8 cellular contexts compared by ENCODE assay signal in genomic region chr14:52067873-52068740, GRCh38. TPM values are rescaled to one million over a fixed set of nuclear protein-coding genes. Genes with fewer than 3 reads are reported as not detected.
DNase-seq lines count a peak whose midpoint lies in the region; ATAC-seq and TF ChIP-seq lines count a peak whose summit lies in the region.

No MANE protein-coding gene starts in this region.

- CTCF ChIA-PET in HEK293T (lab: Yijun Ruan, JAX) = interaction anchor here (0.6 to 0.9 kb wide), 2 partner anchors 18 to 22 kb away, joined by 3 to 5 read pairs; no protein-coding TSS in a partner anchor

- peaks cover 34% of the 10 kb centered on the region for H3K27me3 Mint-ChIP-seq in activated naive CD4-positive, alpha-beta T cell treated with anti-CD3 and anti-CD28 coated beads, Interleukin-2, amount 50 U/mL, for 24 hours

- H3K27me3 ChIP-seq in ACC112 (ENCODE audit: insufficient read depth, low read length) (no peaks in the 10 kb centered on the region), iPS DF 6.9 (ENCODE audit: control insufficient read depth, insufficient read depth, low read length) (peaks cover 15% of the 10 kb centered on the region; the same call in 1 of the 2 replicates), gastrocnemius medialis (peaks cover 11 to 37% (median 29%) of the 10 kb centered on the region in 3 donors)

- H3K4me3 Mint-ChIP-seq in activated naive CD4-positive, alpha-beta T cell treated with anti-CD3 and anti-CD28 coated beads, Interleukin-2, amount 50 U/mL, for 24 hours = peak overlapping the region; percentile 61

- H3K4me3 ChIP-seq in ACC112 (ENCODE audit: low read depth, low read length) (peak overlapping the region; percentile 94), iPS DF 6.9 (ENCODE audit: low read length) (peak overlapping the region; percentile 84; the same call in 1 of the 2 replicates), gastrocnemius medialis (peak overlapping the region; percentile 65 to 69 (median 68))

- H3K4me1 ChIP-seq in ACC112 (ENCODE audit: control insufficient read depth, insufficient read depth, low read length, unreplicated experiment) (peaks cover 57% of the 10 kb centered on the region), iPS DF 6.9 (ENCODE audit: control insufficient read depth, insufficient read depth, low read length) (0 out of 2 replicates have a peak, but pooled peaks cover under 1% of the 10 kb centered on the region), gastrocnemius medialis (peaks cover 0 to 14% of the 10 kb centered on the region in 2 donors)

- no peaks in the 10 kb centered on the region for H3K9me3 Mint-ChIP-seq in activated naive CD4-positive, alpha-beta T cell treated with anti-CD3 and anti-CD28 coated beads, Interleukin-2, amount 50 U/mL, for 24 hours

- no peaks in the 10 kb centered on the region for H3K36me3 Mint-ChIP-seq in activated naive CD4-positive, alpha-beta T cell treated with anti-CD3 and anti-CD28 coated beads, Interleukin-2, amount 50 U/mL, for 24 hours

- WGBS in iPS DF 6.9 (ENCODE audit: insufficient coverage, insufficient read length) = no CpG with 5 or more reads among the region's 56 CpGs

- H3K36me3 ChIP-seq in ACC112 (ENCODE audit: insufficient read depth, low read length) (peaks cover 21% of the 10 kb centered on the region), iPS DF 6.9 (ENCODE audit: control insufficient read depth, insufficient read depth, low read length) (no peaks in the 10 kb centered on the region), gastrocnemius medialis (no peaks in the 10 kb centered on the region)

- POLR2A ChIA-PET in HEK293T (lab: Yijun Ruan, JAX) = interaction anchor here (0.9 to 2.2 kb wide), 10 partner anchors 8 to 78 kb away, joined by 3 to 14 read pairs (median 4); partner anchors contain the start of gene RTRAF

- H3K27ac ChIP-seq in ACC112 (ENCODE audit: low read depth, low read length) = peak overlapping the region; percentile 84
- no peak overlapping the region for H3K27ac ChIP-seq in iPS DF 6.9 (ENCODE audit: low read length)
- peak overlapping the region; percentile 60 to 74 (median 72) for H3K27ac ChIP-seq in gastrocnemius medialis

- ATAC-seq in gastrocnemius medialis = peak in 1 of 2 donors; percentile 32
- no peak for ATAC-seq in GM18868 (IDR thresholded peaks at IDR 0.05; ENCODE audit: unreplicated experiment)

- TF ChIP-seq POLR2A in gastrocnemius medialis (IDR thresholded peaks at IDR 0.05) = no peak

- intact Hi-C loops in gastrocnemius medialis (cut with DNase I; ENCODE audit: low total_unique reads) = loop anchor here (5.0 kb wide), 1 partner anchor 51 kb away; no protein-coding TSS in a partner anchor

- peaks cover 12% of the 10 kb centered on the region for H3K4me1 Mint-ChIP-seq in activated naive CD4-positive, alpha-beta T cell treated with anti-CD3 and anti-CD28 coated beads, Interleukin-2, amount 50 U/mL, for 24 hours

- H2AFZ ChIP-seq in ACC112 (ENCODE audit: low read length, unreplicated experiment) = peak overlapping the region; percentile 36

- H3K79me2 ChIP-seq in ACC112 (ENCODE audit: control insufficient read depth, insufficient read depth, low read length, unreplicated experiment) = peaks cover 48% of the 10 kb centered on the region

- in situ Hi-C loops in gastrocnemius medialis (cut with MboI; ENCODE audit: low sequenced_read_pairs in 4 of 4) = no loop called here

- H3K27ac Mint-ChIP-seq in activated naive CD4-positive, alpha-beta T cell treated with anti-CD3 and anti-CD28 coated beads, Interleukin-2, amount 50 U/mL, for 24 hours = no peak overlapping the region

- TF ChIP-seq CTCF in gastrocnemius medialis (IDR thresholded peaks at IDR 0.05 in 4 of 5, conservative IDR thresholded peaks at IDR 0.05 in 1 of 5) = no peak

- peak; percentile 47 for DNase-seq in HEK293T (ENCODE audit: extremely low spot score)
- DNase-seq in iPS DF 6.9 (ENCODE audit: low read depth, low spot score) = no peak
- no peak for DNase-seq in gastrocnemius medialis
- no peak for DNase-seq in RKO (ENCODE audit: low spot score)
- no peak for DNase-seq in CD1c-positive myeloid dendritic cell (ENCODE audit: extremely low spot score)

- H3K9me3 ChIP-seq in iPS DF 6.9 (ENCODE audit: control insufficient read depth, insufficient read depth, low read length) (no peaks in the 10 kb centered on the region), gastrocnemius medialis (no peaks in the 10 kb centered on the region)

TF ChIP-seq in HEK293T, 16 proteins besides CTCF, POLR2A, EP300 and RAD21:
- TF ChIP-seq SP1 (IDR thresholded peaks at IDR 0.05) (no peak), FOXK2 (IDR thresholded peaks at IDR 0.05) (no peak), CTBP1 (IDR thresholded peaks at IDR 0.05; ENCODE audit: borderline replicate concordance) (no peak), FOXM1 (IDR thresholded peaks at IDR 0.05; ENCODE audit: borderline replicate concordance) (no peak), SUZ12 (IDR thresholded peaks at IDR 0.05) (no peak), L3MBTL2 (conservative IDR thresholded peaks at IDR 0.05) (no peak), LEF1 (IDR thresholded peaks at IDR 0.05; ENCODE audit: borderline replicate concordance) (no peak), FOXA1 (IDR thresholded peaks at IDR 0.05) (no peak), ZNF384 (IDR thresholded peaks at IDR 0.05) (no peak), TARDBP (IDR thresholded peaks at IDR 0.05) (no peak), ELF4 (IDR thresholded peaks at IDR 0.05) (no peak), ARNT (IDR thresholded peaks at IDR 0.05) (no peak)
- TF ChIP-seq, protein P1, sequence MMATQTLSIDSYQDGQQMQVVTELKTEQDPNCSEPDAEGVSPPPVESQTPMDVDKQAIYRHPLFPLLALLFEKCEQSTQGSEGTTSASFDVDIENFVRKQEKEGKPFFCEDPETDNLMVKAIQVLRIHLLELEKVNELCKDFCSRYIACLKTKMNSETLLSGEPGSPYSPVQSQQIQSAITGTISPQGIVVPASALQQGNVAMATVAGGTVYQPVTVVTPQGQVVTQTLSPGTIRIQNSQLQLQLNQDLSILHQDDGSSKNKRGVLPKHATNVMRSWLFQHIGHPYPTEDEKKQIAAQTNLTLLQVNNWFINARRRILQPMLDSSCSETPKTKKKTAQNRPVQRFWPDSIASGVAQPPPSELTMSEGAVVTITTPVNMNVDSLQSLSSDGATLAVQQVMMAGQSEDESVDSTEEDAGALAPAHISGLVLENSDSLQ (IDR thresholded peaks at IDR 0.05) = no peak
TF ChIP-seq in HEK293T: peak in this region for 0.

RNA-seq across cellular contexts. Expression of gene NID2, which starts 0.8 kb away (rescaled TPM):
- total RNA-seq in gastrocnemius medialis = 1 to 10 TPM; 1.9 to 5.6 (median 4.3) TPM
